8 cellular contexts compared by ENCODE assay signal in genomic region chr7:121605297-121605640, GRCh38.
A peak's percentile ranks its signal among the peaks of the same experiment; 100 is the strongest.
DNase-seq lines count a peak whose midpoint lies in the region; ATAC-seq and TF ChIP-seq lines count a peak whose summit lies in the region.

No MANE protein-coding gene starts in this region.

- H3K27ac ChIP-seq in body of pancreas (peak overlapping the region; percentile 10 to 70 (median 62)), ovary (no peak overlapping the region)

- WGBS in body of pancreas, 2 donors: 25 to 28% methylated on average over 3 of the region's 3 CpGs
- WGBS in ovary, 3 donors: 38 to 43% (median 41%) methylated on average over 3 of the region's 3 CpGs

- peak in 4 of 7 experiments; percentile 43 to 56 (median 46) for TF ChIP-seq CTCF in body of pancreas (IDR thresholded peaks at IDR 0.05)
- no peak for TF ChIP-seq CTCF in mucosa of descending colon (IDR thresholded peaks at IDR 0.05)
- no peak for TF ChIP-seq CTCF in ovary (IDR thresholded peaks at IDR 0.05)

- intact Hi-C loops in body of pancreas (cut with DNase I) (loop anchor here (10.0 kb wide), 1 partner anchor 390 kb away; no protein-coding TSS in a partner anchor), mucosa of descending colon (cut with DNase I, micrococcal nuclease) (loop anchor here in 1 of 2 donors (10.0 kb wide), 1 partner anchor 390 kb away; no protein-coding TSS in a partner anchor), ovary (cut with DNase I) (no loop called here)

- no peaks in the 10 kb centered on the region for H3K36me3 ChIP-seq in body of pancreas (replicated peaks in 1 of 2; ENCODE audit: insufficient read depth in 1 of 2, low read depth in 2 of 2)
- no peaks in the 10 kb centered on the region for H3K36me3 ChIP-seq in mucosa of descending colon (ENCODE audit: low read depth)
- no peaks in the 10 kb centered on the region for H3K36me3 ChIP-seq in ovary

- TF ChIP-seq EP300 in ovary (IDR thresholded peaks at IDR 0.05): no peak

- no peaks in the 10 kb centered on the region for H3K9me3 ChIP-seq in body of pancreas
- H3K9me3 ChIP-seq in mucosa of descending colon: no peaks in the 10 kb centered on the region
- H3K9me3 ChIP-seq in ovary: no peaks in the 10 kb centered on the region

- H3K4me1 ChIP-seq in body of pancreas (peaks cover 55% of the 10 kb centered on the region), mucosa of descending colon (ENCODE audit: low read depth) (no peaks in the 10 kb centered on the region), ovary (ENCODE audit: insufficient read depth) (peaks cover 4% of the 10 kb centered on the region)

- H3K4me3 ChIP-seq in body of pancreas: no peak overlapping the region
- no peak overlapping the region for H3K4me3 ChIP-seq in mucosa of descending colon
- no peak overlapping the region for H3K4me3 ChIP-seq in ovary

- no peaks in the 10 kb centered on the region for H3K27me3 ChIP-seq in body of pancreas
- H3K27me3 ChIP-seq in ovary: no peaks in the 10 kb centered on the region

- TF ChIP-seq POLR2A in body of pancreas (IDR thresholded peaks at IDR 0.05): no peak
- no peak for TF ChIP-seq POLR2A in ovary (IDR thresholded peaks at IDR 0.05)

- DNase-seq in DMS 273 treated with DMSO at 0.1 percent for 48 hours (lab: John Stamatoyannopoulos, UW) (peak; percentile 76), NCI-H146 (lab: John Stamatoyannopoulos, UW) (peak; percentile 45), body of pancreas (no peak), mucosa of descending colon (peak in 1 of 3 donors; percentile 11), left lobe of liver (ENCODE audit: low spot score) (no peak), ovary (no peak)

- ATAC-seq in body of pancreas: peak; percentile 67
- ATAC-seq in mucosa of descending colon: peak; percentile 58
- ATAC-seq in HG03095 (IDR thresholded peaks at IDR 0.05; ENCODE audit: unreplicated experiment): no peak
- ATAC-seq in GM19455 (IDR thresholded peaks at IDR 0.05; ENCODE audit: unreplicated experiment): no peak
- ATAC-seq in left lobe of liver: no peak

Comparison
In these comparisons a context has a peak if more than half of its experiments do, and no peak if none do; other contexts are left out.
1. DNase-seq: peak in DMS 273 treated with DMSO at 0.1 percent for 48 hours (single experiment) and NCI-H146 (single experiment); none in body of pancreas (0 of 4), left lobe of liver (single experiment) and ovary (0 of 5).
2. ATAC-seq: peak in body of pancreas (single experiment) and mucosa of descending colon (single experiment); none in HG03095 (single experiment), GM19455 (single experiment) and left lobe of liver (single experiment).
3. H3K27ac ChIP-seq: peak in body of pancreas (4 of 4); none in ovary (0 of 2).
4. CTCF ChIP-seq: peak in body of pancreas (4 of 7); none in mucosa of descending colon (single experiment) and ovary (0 of 3).